In genomic region chr4:155953151-155954117, GRCh38 we compare ENCODE assay signal across 1 cellular context.
TF ChIP-seq lines count a peak whose summit lies in the region.

TSS of gene CTSO (minus strand) at chr4:155953866. CDS start at chr4:155953847, 19 bp downstream.

TF ChIP-seq in neural cell, 6 proteins besides CTCF, POLR2A, EP300 and RAD21 (continued from another document):
- TF ChIP-seq REST (IDR thresholded peaks at IDR 0.05; ENCODE audit: borderline replicate concordance) (no peak), EZH2 (IDR thresholded peaks at IDR 0.05; ENCODE audit: borderline replicate concordance, insufficient read depth, low read length, poor library complexity, severe bottlenecking) (no peak)
